Comparison of ENCODE assay signal across 1 cellular context in the genomic region with DNA sequence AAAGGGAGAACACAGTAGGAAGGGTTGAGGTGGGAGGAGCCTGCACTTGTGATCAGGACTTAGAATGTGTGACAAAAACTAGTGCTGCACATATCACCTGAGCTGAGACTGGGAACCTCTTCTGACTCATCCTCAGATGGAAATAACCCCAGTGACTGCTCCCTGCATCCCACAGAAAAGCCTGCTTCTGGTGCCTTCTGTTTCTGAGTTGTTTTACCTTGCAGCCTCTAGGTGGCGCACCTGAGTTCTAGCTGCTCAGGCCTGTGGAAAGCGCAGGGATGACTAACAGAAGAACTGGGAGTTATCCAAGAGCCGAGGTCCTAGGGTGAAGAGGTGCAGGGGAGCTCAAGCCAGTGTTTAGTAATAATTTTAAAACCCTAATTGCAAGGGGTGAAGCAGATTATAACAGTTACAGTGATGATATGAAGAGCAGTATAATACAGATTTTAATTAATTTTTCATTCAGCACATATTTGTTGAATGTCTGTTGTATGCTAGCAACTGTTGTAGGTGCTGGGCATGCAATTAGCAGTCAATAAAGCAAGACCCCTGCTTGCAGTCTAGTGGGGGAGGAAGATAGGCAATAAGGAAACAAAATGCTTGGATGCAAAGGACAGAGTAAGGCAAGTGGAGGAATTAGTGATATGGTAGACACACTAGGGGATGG.
A peak's percentile ranks its signal among the peaks of the same experiment; 100 is the strongest.
TF ChIP-seq lines count a peak whose summit lies in the region.

No MANE protein-coding gene starts in this region.

TF ChIP-seq in K562, 482 proteins besides CTCF, POLR2A, EP300 and RAD21 (continued from another document):
- TF ChIP-seq, protein P1, sequence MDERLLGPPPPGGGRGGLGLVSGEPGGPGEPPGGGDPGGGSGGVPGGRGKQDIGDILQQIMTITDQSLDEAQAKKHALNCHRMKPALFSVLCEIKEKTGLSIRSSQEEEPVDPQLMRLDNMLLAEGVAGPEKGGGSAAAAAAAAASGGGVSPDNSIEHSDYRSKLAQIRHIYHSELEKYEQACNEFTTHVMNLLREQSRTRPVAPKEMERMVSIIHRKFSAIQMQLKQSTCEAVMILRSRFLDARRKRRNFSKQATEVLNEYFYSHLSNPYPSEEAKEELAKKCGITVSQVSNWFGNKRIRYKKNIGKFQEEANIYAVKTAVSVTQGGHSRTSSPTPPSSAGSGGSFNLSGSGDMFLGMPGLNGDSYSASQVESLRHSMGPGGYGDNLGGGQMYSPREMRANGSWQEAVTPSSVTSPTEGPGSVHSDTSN (CRISPR knock-in tag; IDR thresholded peaks at IDR 0.05; ENCODE audit: low read depth): no peak
- TF ChIP-seq, protein P1 (tag; conservative IDR thresholded peaks at IDR 0.05; ENCODE audit: low read depth): no peak
- TF ChIP-seq ZNF444 (CRISPR knock-in tag; IDR thresholded peaks at IDR 0.05) (no peak), JUND (IDR thresholded peaks at IDR 0.05; ENCODE audit: borderline replicate concordance, low read depth, low read length) (0 out of 2 replicates have a peak, but pooled peaks have one; percentile 25), JUND (tag; IDR thresholded peaks at IDR 0.05; ENCODE audit: borderline replicate concordance, low read depth, low read length) (no peak), CTBP1 (IDR thresholded peaks at IDR 0.05; ENCODE audit: borderline replicate concordance) (0 out of 2 replicates have a peak, but pooled peaks have one; percentile 15), MCM5 (IDR thresholded peaks at IDR 0.05; ENCODE audit: low read depth) (no peak), NFE2L1 (tag; IDR thresholded peaks at IDR 0.05; ENCODE audit: borderline replicate concordance, low read depth) (no peak), BCOR (IDR thresholded peaks at IDR 0.05) (no peak), ZSCAN29 (IDR thresholded peaks at IDR 0.05) (no peak), XRCC3 (IDR thresholded peaks at IDR 0.05) (no peak), POLR3G (IDR thresholded peaks at IDR 0.05; ENCODE audit: extremely low read depth, insufficient read length, insufficient replicate concordance) (no peak), U2AF1 (optimal IDR thresholded peaks at IDR 0.05; ENCODE audit: low read depth, low read length) (no peak), MED1 (CRISPR knock-in tag; IDR thresholded peaks at IDR 0.05; ENCODE audit: borderline replicate concordance) (no peak), FOXA3 (CRISPR knock-in tag; conservative IDR thresholded peaks at IDR 0.05 in 1 of 2, IDR thresholded peaks at IDR 0.05 in 1 of 2) (no peak), FUS (optimal IDR thresholded peaks at IDR 0.05; ENCODE audit: low read depth, low read length) (no peak), ZNF197 (CRISPR knock-in tag; IDR thresholded peaks at IDR 0.05; ENCODE audit: low read depth) (no peak), TARDBP (IDR thresholded peaks at IDR 0.05) (no peak)
- TF ChIP-seq, protein P2, sequence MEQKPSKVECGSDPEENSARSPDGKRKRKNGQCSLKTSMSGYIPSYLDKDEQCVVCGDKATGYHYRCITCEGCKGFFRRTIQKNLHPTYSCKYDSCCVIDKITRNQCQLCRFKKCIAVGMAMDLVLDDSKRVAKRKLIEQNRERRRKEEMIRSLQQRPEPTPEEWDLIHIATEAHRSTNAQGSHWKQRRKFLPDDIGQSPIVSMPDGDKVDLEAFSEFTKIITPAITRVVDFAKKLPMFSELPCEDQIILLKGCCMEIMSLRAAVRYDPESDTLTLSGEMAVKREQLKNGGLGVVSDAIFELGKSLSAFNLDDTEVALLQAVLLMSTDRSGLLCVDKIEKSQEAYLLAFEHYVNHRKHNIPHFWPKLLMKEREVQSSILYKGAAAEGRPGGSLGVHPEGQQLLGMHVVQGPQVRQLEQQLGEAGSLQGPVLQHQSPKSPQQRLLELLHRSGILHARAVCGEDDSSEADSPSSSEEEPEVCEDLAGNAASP (IDR thresholded peaks at IDR 0.05): no peak
- TF ChIP-seq, protein P3, sequence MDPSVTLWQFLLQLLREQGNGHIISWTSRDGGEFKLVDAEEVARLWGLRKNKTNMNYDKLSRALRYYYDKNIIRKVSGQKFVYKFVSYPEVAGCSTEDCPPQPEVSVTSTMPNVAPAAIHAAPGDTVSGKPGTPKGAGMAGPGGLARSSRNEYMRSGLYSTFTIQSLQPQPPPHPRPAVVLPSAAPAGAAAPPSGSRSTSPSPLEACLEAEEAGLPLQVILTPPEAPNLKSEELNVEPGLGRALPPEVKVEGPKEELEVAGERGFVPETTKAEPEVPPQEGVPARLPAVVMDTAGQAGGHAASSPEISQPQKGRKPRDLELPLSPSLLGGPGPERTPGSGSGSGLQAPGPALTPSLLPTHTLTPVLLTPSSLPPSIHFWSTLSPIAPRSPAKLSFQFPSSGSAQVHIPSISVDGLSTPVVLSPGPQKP (CRISPR knock-in tag; IDR thresholded peaks at IDR 0.05): no peak
- TF ChIP-seq, protein P4, sequence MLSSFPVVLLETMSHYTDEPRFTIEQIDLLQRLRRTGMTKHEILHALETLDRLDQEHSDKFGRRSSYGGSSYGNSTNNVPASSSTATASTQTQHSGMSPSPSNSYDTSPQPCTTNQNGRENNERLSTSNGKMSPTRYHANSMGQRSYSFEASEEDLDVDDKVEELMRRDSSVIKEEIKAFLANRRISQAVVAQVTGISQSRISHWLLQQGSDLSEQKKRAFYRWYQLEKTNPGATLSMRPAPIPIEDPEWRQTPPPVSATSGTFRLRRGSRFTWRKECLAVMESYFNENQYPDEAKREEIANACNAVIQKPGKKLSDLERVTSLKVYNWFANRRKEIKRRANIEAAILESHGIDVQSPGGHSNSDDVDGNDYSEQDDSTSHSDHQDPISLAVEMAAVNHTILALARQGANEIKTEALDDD (IDR thresholded peaks at IDR 0.05): no peak
- TF ChIP-seq, protein P5, sequence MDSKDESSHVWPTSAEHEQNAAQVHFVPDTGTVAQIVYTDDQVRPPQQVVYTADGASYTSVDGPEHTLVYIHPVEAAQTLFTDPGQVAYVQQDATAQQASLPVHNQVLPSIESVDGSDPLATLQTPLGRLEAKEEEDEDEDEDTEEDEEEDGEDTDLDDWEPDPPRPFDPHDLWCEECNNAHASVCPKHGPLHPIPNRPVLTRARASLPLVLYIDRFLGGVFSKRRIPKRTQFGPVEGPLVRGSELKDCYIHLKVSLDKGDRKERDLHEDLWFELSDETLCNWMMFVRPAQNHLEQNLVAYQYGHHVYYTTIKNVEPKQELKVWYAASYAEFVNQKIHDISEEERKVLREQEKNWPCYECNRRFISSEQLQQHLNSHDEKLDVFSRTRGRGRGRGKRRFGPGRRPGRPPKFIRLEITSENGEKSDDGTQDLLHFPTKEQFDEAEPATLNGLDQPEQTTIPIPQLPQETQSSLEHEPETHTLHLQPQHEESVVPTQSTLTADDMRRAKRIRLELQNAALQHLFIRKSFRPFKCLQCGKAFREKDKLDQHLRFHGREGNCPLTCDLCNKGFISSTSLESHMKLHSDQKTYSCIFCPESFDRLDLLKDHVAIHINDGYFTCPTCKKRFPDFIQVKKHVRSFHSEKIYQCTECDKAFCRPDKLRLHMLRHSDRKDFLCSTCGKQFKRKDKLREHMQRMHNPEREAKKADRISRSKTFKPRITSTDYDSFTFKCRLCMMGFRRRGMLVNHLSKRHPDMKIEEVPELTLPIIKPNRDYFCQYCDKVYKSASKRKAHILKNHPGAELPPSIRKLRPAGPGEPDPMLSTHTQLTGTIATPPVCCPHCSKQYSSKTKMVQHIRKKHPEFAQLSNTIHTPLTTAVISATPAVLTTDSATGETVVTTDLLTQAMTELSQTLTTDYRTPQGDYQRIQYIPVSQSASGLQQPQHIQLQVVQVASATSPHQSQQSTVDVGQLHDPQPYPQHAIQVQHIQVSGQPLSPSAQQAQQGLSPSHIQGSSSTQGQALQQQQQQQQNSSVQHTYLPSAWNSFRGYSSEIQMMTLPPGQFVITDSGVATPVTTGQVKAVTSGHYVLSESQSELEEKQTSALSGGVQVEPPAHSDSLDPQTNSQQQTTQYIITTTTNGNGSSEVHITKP (IDR thresholded peaks at IDR 0.05; ENCODE audit: partially characterized antibody): no peak
- TF ChIP-seq, protein P6, sequence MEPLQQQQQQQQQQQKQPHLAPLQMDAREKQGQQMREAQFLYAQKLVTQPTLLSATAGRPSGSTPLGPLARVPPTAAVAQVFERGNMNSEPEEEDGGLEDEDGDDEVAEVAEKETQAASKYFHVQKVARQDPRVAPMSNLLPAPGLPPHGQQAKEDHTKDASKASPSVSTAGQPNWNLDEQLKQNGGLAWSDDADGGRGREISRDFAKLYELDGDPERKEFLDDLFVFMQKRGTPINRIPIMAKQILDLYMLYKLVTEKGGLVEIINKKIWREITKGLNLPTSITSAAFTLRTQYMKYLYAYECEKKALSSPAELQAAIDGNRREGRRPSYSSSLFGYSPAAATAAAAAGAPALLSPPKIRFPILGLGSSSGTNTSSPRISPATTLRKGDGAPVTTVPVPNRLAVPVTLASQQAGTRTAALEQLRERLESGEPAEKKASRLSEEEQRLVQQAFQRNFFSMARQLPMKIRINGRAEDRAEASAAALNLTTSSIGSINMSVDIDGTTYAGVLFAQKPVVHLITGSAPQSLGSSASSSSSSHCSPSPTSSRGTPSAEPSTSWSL (CRISPR knock-in tag; IDR thresholded peaks at IDR 0.05; ENCODE audit: borderline replicate concordance): no peak
